10 cellular contexts compared by ENCODE assay signal in genomic region chr6:138520463-138520862, GRCh38. TPM values are rescaled to one million over a fixed set of nuclear protein-coding genes. Genes with fewer than 3 reads are reported as not detected.
A peak's percentile ranks its signal among the peaks of the same experiment; 100 is the strongest.
DNase-seq lines count a peak whose midpoint lies in the region; ATAC-seq and TF ChIP-seq lines count a peak whose summit lies in the region.
"Had no signal": no experiment of that assay in that cellular context is flagged by ENCODE, and none has a peak within 500 bp of the region (broad histone marks: within the 10 kb centered on the region; RNA-seq: fewer than 3 reads in every experiment).

No MANE protein-coding gene starts in this region.

- TF ChIP-seq CTCF in omental fat pad (IDR thresholded peaks at IDR 0.05): peak in 2 of 3 donors; percentile 22 to 29

- DNase-seq in EL (peak; percentile 27), NAMALWA (ENCODE audit: low spot score) (peak; percentile 56), dermis blood vessel endothelial cell (peak; percentile 45), omental fat pad (ENCODE audit: low spot score) (no peak), NOMO-1 treated with dmso at 0.1 percent for 144 hours (lab: John Stamatoyannopoulos, UW; ENCODE audit: unreplicated experiment) (no peak)
- DNase-seq in stimulated activated CD4-positive, alpha-beta T cell treated with anti-CD3 and anti-CD28 coated beads, Interleukin-15, amount 100 ng/mL, for 24 hours: no peak
- DNase-seq: left cardiac atrium, NCI-H2081 treated with DMSO at 0.1 percent for 48 hours had no signal

- ATAC-seq in omental fat pad (ENCODE audit: low FRiP score): no peak
- no peak for ATAC-seq in HG02840 (IDR thresholded peaks at IDR 0.05; ENCODE audit: low FRiP score, unreplicated experiment)
- ATAC-seq in HG03520 (IDR thresholded peaks at IDR 0.05; ENCODE audit: unreplicated experiment): no peak

RNA-seq across cellular contexts. Expression of gene NHSL1, which starts 21.2 kb away (rescaled TPM):
- total RNA-seq in dermis blood vessel endothelial cell (45.1 and 78.7 TPM in 2 replicates), omental fat pad (10 to 100 TPM; 15.9 to 23.2 (median 18.4) TPM)

Comparison
In these comparisons a context has a peak if more than half of its experiments do, and no peak if none do; other contexts are left out.
1. DNase-seq: peak in EL (single experiment), NAMALWA (single experiment) and dermis blood vessel endothelial cell (single experiment); none in omental fat pad (single experiment), stimulated activated CD4-positive, alpha-beta T cell treated with anti-CD3 and anti-CD28 coated beads, Interleukin-15, amount 100 ng/mL, for 24 hours (single experiment) and NOMO-1 treated with dmso at 0.1 percent for 144 hours (single experiment).